17 cellular contexts compared by ENCODE assay signal in the genomic region with DNA sequence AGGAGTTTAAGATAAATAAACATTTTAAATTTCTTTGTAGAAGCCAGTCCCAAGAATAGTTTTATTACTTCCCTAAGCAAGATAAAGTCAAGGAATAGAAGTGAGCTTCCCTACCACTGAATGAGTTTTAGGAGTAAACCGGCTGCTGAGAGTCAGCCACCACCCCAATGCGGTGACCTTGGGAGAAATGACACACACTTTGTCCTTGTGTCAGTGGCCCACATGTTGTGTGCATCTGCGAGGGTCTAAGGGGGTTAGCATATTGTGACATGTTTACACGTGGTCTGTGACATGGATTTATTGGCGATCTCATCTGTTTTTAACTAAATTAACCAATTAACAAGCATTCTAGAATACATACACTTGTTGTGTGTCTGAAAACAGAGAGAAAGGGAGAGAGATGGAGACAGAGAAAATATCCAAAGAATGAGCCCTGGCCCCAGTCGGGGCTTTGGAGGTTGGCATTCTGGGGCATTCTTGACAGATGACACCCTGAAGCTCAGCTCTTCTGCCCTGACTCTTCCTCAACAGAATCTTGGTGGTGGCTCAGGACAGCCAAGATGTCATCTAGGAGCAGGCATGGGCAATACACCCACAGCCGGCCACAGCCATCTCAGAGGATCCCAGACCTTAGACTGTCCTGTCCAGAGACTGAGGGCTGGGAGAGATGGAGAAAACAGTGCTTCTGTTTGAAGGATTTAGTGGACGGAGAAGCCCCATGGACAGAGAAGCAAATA. TPM values are rescaled to one million over a fixed set of nuclear protein-coding genes. Genes with fewer than 3 reads are reported as not detected.
DNase-seq lines count a peak whose midpoint lies in the region; ATAC-seq, FAIRE-seq and TF ChIP-seq lines count a peak whose summit lies in the region.
"Had no signal": no experiment of that assay in that cellular context is flagged by ENCODE, and none has a peak within 500 bp of the region (broad histone marks: within the 10 kb centered on the region; RNA-seq: fewer than 3 reads in every experiment).

No MANE protein-coding gene starts in this region.

- TF ChIP-seq POLR2A in K562 (conservative IDR thresholded peaks at IDR 0.05): no peak

- H3K4me3 ChIP-seq in K562: no peak overlapping the region
- H3K4me3 ChIP-seq: HAP-1, MG63 had no signal

- DNase-seq in activated naive CD4-positive, alpha-beta T cell treated with anti-CD3 and anti-CD28 coated beads, Interleukin-2, amount 10 ng/mL, durations not matched to agents 7 days and 5 days: no peak
- DNase-seq in T-helper 2 cell treated with Interferon-gamma antibody and Interleukin-4, amounts not matched to agents 5 μg/mL and 100 μg/mL, for 36 hours (ENCODE audit: low spot score): peak; percentile 46
- DNase-seq in K562 (ENCODE audit: extremely low read depth in 1 of 4, low spot score in 3 of 4) (no peak), SHP77 (lab: John Stamatoyannopoulos, UW) (no peak), pons (ENCODE audit: low spot score) (no peak)
- DNase-seq: GF-D8, MG63, NCI-H2029 treated with DMSO at 0.1 percent for 48 hours, NCI-H526, PC-3 had no signal

- H3K9me3 ChIP-seq in K562 (replicated peaks; ENCODE audit: control insufficient read depth, insufficient read depth, low read depth, low read length): no peaks in the 10 kb centered on the region
- H3K9me3 ChIP-seq: HAP-1, MG63 had no signal

- H3K27me3 Mint-ChIP-seq in activated naive CD4-positive, alpha-beta T cell treated with anti-CD3 and anti-CD28 coated beads, Interleukin-2, amount 50 U/mL, for 24 hours: no peaks in the 10 kb centered on the region
- H3K27me3 Mint-ChIP-seq in activated naive CD4-positive, alpha-beta T cell treated with anti-CD3 and anti-CD28 coated beads, Interleukin-2, amount 10 ng/mL, durations not matched to agents 7 days and 5 days: no peaks in the 10 kb centered on the region
- H3K27me3 Mint-ChIP-seq in T-helper 2 cell treated with Interferon-gamma antibody and Interleukin-4, amounts not matched to agents 5 μg/mL and 100 μg/mL, for 36 hours (ENCODE audit: low read depth): no peaks in the 10 kb centered on the region
- H3K27me3 Mint-ChIP-seq in stimulated activated memory B cell treated with anti-CD40 and anti-IgM and Interleukin-4, amounts not matched to agents 10 μg/mL and 1 μg/mL and 100 μg/mL, for 72 hours: no peaks in the 10 kb centered on the region

- no peak overlapping the region for H3K4me2 ChIP-seq in K562 (ENCODE audit: insufficient read depth, low read length)

- intact Hi-C loops in K562 (cut with micrococcal nuclease): no loop called here

- TF ChIP-seq CTCF in K562 (IDR thresholded peaks at IDR 0.05 in 2 of 3, conservative IDR thresholded peaks at IDR 0.05 in 1 of 3; ENCODE audit: insufficient read depth in 2 of 3, low read depth in 1 of 3, low read length in 3 of 3): no peak

- in situ Hi-C loops in K562 (cut with MboI): loop anchor here (5.0 kb wide), 1 partner anchor 225 kb away; a partner anchor contains a TSS

- no peak for FAIRE-seq in K562 (lab: Jason Lieb, UNC)

- H3K79me2 ChIP-seq in K562 (ENCODE audit: control insufficient read depth, insufficient read depth, low read length): no peaks in the 10 kb centered on the region

- POLR2A ChIA-PET in K562 (lab: Yijun Ruan, JAX): interaction anchor here (0.7 to 1.3 kb wide), 3 partner anchors 11 to 112 kb away, joined by 3 to 6 read pairs (median 3); no protein-coding TSS in a partner anchor

- 34% methylated on average over 8 of the region's 8 CpGs for WGBS in K562 (ENCODE audit: insufficient coverage, low coverage, missing lambda C conversion rate)

- H3K4me1 ChIP-seq in K562 (replicated peaks in 1 of 2; ENCODE audit: control insufficient read depth in 2 of 2, insufficient read depth in 2 of 2, low read length in 2 of 2): peaks cover 2 to 12% of the 10 kb centered on the region in 2 experiments; a peak in 4 of 5 replicates
- H3K4me1 ChIP-seq: HAP-1 had no signal

- H3K9me3 Mint-ChIP-seq in activated naive CD4-positive, alpha-beta T cell treated with anti-CD3 and anti-CD28 coated beads, Interleukin-2, amount 50 U/mL, for 24 hours: no peaks in the 10 kb centered on the region
- H3K9me3 Mint-ChIP-seq in activated naive CD4-positive, alpha-beta T cell treated with anti-CD3 and anti-CD28 coated beads, Interleukin-2, amount 10 ng/mL, durations not matched to agents 7 days and 5 days: no peaks in the 10 kb centered on the region
- H3K9me3 Mint-ChIP-seq in T-helper 2 cell treated with Interferon-gamma antibody and Interleukin-4, amounts not matched to agents 5 μg/mL and 100 μg/mL, for 36 hours: no peaks in the 10 kb centered on the region
- no peaks in the 10 kb centered on the region for H3K9me3 Mint-ChIP-seq in stimulated activated memory B cell treated with anti-CD40 and anti-IgM and Interleukin-4, amounts not matched to agents 10 μg/mL and 1 μg/mL and 100 μg/mL, for 72 hours

- H3K4me3 Mint-ChIP-seq in activated naive CD4-positive, alpha-beta T cell treated with anti-CD3 and anti-CD28 coated beads, Interleukin-2, amount 50 U/mL, for 24 hours: no peak overlapping the region
- H3K4me3 Mint-ChIP-seq in activated naive CD4-positive, alpha-beta T cell treated with anti-CD3 and anti-CD28 coated beads, Interleukin-2, amount 10 ng/mL, durations not matched to agents 7 days and 5 days: no peak overlapping the region
- H3K4me3 Mint-ChIP-seq in T-helper 2 cell treated with Interferon-gamma antibody and Interleukin-4, amounts not matched to agents 5 μg/mL and 100 μg/mL, for 36 hours: peak overlapping the region; percentile 29
- H3K4me3 Mint-ChIP-seq in stimulated activated memory B cell treated with anti-CD40 and anti-IgM and Interleukin-4, amounts not matched to agents 10 μg/mL and 1 μg/mL and 100 μg/mL, for 72 hours: no peak overlapping the region

- no peak for TF ChIP-seq EP300 in K562 (IDR thresholded peaks at IDR 0.05; ENCODE audit: low read length)

- peaks cover 90% of the 10 kb centered on the region for H3K4me1 Mint-ChIP-seq in activated naive CD4-positive, alpha-beta T cell treated with anti-CD3 and anti-CD28 coated beads, Interleukin-2, amount 50 U/mL, for 24 hours
- peaks cover 81% of the 10 kb centered on the region for H3K4me1 Mint-ChIP-seq in activated naive CD4-positive, alpha-beta T cell treated with anti-CD3 and anti-CD28 coated beads, Interleukin-2, amount 10 ng/mL, durations not matched to agents 7 days and 5 days
- peaks cover 79% of the 10 kb centered on the region for H3K4me1 Mint-ChIP-seq in T-helper 2 cell treated with Interferon-gamma antibody and Interleukin-4, amounts not matched to agents 5 μg/mL and 100 μg/mL, for 36 hours (ENCODE audit: low read depth)
- H3K4me1 Mint-ChIP-seq in stimulated activated memory B cell treated with anti-CD40 and anti-IgM and Interleukin-4, amounts not matched to agents 10 μg/mL and 1 μg/mL and 100 μg/mL, for 72 hours: peaks cover 57% of the 10 kb centered on the region

- H4K20me1 ChIP-seq in K562 (replicated peaks; ENCODE audit: control insufficient read depth, insufficient read depth, low read length): no peaks in the 10 kb centered on the region

- no peak overlapping the region for H3K9ac ChIP-seq in K562 (ENCODE audit: insufficient read depth in 1 of 2, low read depth in 2 of 2, low read length in 2 of 2)

- H3K27me3 ChIP-seq in K562 (ENCODE audit: control insufficient read depth in 2 of 2, insufficient read depth in 2 of 2, low read length in 2 of 2): no peaks in the 10 kb centered on the region
- H3K27me3 ChIP-seq: MG63 had no signal

- BruUV-seq in K562 (replicated peaks; lab: Mats Ljungman, UMichigan): no TSS peak

- ATAC-seq in K562 (peak; percentile 27; the same call in 2 of the 3 replicates), GM19395 (IDR thresholded peaks at IDR 0.05; ENCODE audit: unreplicated experiment) (no peak)
- peak; percentile 34 for ATAC-seq in stimulated activated memory B cell treated with anti-CD40 and anti-IgM and Interleukin-4, amounts not matched to agents 10 μg/mL and 1 μg/mL and 100 μg/mL, for 72 hours
- ATAC-seq: PC-3 had no signal

- TF ChIP-seq RAD21 in K562 (CRISPR knock-in tag; conservative IDR thresholded peaks at IDR 0.05 in 1 of 2, IDR thresholded peaks at IDR 0.05 in 1 of 2): no peak

- CTCF ChIA-PET in activated naive CD4-positive, alpha-beta T cell treated with anti-CD3 and anti-CD28 coated beads, Interleukin-2, amount 10 ng/mL, durations not matched to agents 7 days and 5 days (lab: Charles Lee): interaction anchor here (0.7 to 4.8 kb wide), 5 partner anchors 95 to 239 kb away, joined by 3 to 29 read pairs (median 6); a partner anchor contains a TSS
- CTCF ChIA-PET in K562 (lab: Yijun Ruan, JAX; ENCODE audit: low intra/inter-chr PET ratio): no interaction called here

- H3K36me3 Mint-ChIP-seq in activated naive CD4-positive, alpha-beta T cell treated with anti-CD3 and anti-CD28 coated beads, Interleukin-2, amount 50 U/mL, for 24 hours: no peaks in the 10 kb centered on the region
- H3K36me3 Mint-ChIP-seq in activated naive CD4-positive, alpha-beta T cell treated with anti-CD3 and anti-CD28 coated beads, Interleukin-2, amount 10 ng/mL, durations not matched to agents 7 days and 5 days: peaks cover 6% of the 10 kb centered on the region
- peaks cover 2% of the 10 kb centered on the region for H3K36me3 Mint-ChIP-seq in T-helper 2 cell treated with Interferon-gamma antibody and Interleukin-4, amounts not matched to agents 5 μg/mL and 100 μg/mL, for 36 hours (ENCODE audit: low read depth)
- no peaks in the 10 kb centered on the region for H3K36me3 Mint-ChIP-seq in stimulated activated memory B cell treated with anti-CD40 and anti-IgM and Interleukin-4, amounts not matched to agents 10 μg/mL and 1 μg/mL and 100 μg/mL, for 72 hours

- H3K27ac ChIP-seq in K562 (ENCODE audit: extremely low read depth, low read depth, low read length): no peak overlapping the region

- H3K9me1 ChIP-seq in K562 (ENCODE audit: control insufficient read depth, insufficient read depth, low read length): no peaks in the 10 kb centered on the region

- H3K36me3 ChIP-seq in K562 (ENCODE audit: control insufficient read depth, insufficient read depth, low read length): no peaks in the 10 kb centered on the region
- H3K36me3 ChIP-seq: HAP-1, MG63 had no signal

- H2AFZ ChIP-seq in K562 (ENCODE audit: low read depth, low read length): peak overlapping the region; percentile 3; the same call in 1 of the 2 replicates

- peak overlapping the region; percentile 90 for H3K27ac Mint-ChIP-seq in activated naive CD4-positive, alpha-beta T cell treated with anti-CD3 and anti-CD28 coated beads, Interleukin-2, amount 50 U/mL, for 24 hours
- H3K27ac Mint-ChIP-seq in activated naive CD4-positive, alpha-beta T cell treated with anti-CD3 and anti-CD28 coated beads, Interleukin-2, amount 10 ng/mL, durations not matched to agents 7 days and 5 days: no peak overlapping the region
- H3K27ac Mint-ChIP-seq in T-helper 2 cell treated with Interferon-gamma antibody and Interleukin-4, amounts not matched to agents 5 μg/mL and 100 μg/mL, for 36 hours: peak overlapping the region; percentile 94
- peak overlapping the region; percentile 79 for H3K27ac Mint-ChIP-seq in stimulated activated memory B cell treated with anti-CD40 and anti-IgM and Interleukin-4, amounts not matched to agents 10 μg/mL and 1 μg/mL and 100 μg/mL, for 72 hours

RNA-seq across cellular contexts. Expression of a gene that starts 29.7 kb away (rescaled TPM):
- total RNA-seq in K562 (2011; cell fraction: chromatin; rRNA removed; ENCODE audit: low replicate concordance): 35.2 and 37.9 TPM in 2 replicates
- 17.8 and 21.7 TPM in 2 replicates for total RNA-seq in K562 (2011; cell fraction: nucleolus; rRNA removed)
- total RNA-seq in K562 (2011; cell fraction: nucleoplasm; rRNA removed): 26.9 and 32.4 TPM in 2 replicates
- total RNA-seq in K562 (2014; rRNA removed) (4.1 and 5.8 TPM in 2 replicates), K562 (2014; rRNA removed; fragmentation: Illumina TruSeq; extraction: Trizol) (4.0 and 6.3 TPM in 2 replicates), K562 (2015; rRNA removed; fragmentation: Illumina TruSeq; extraction: Trizol) (5.0 and 6.1 TPM in 2 replicates), K562 (2021) (6.6 and 7.4 TPM in 2 replicates)
- polyA plus RNA-seq in K562 (2011; rRNA removed) (4.0 and 10.0 TPM in 2 replicates), K562 (2014; fragmentation: Illumina TruSeq; extraction: Trizol) (6.4 and 7.5 TPM in 2 replicates), K562 (2014; fragmentation: Nextera tagmentation; extraction: Ambion mirVana) (1 to 10 TPM; 4.4 to 5.6 TPM), K562 (2014; rRNA removed) (6.2 and 11.5 TPM in 2 replicates)
- 2.2 and 9.8 TPM in 2 replicates for polyA plus RNA-seq in K562 (2011; cell fraction: cytosol; rRNA removed)
- 5.6 and 26.1 TPM in 2 replicates for polyA plus RNA-seq in K562 (2011; cell fraction: nucleus; rRNA removed)
- 6.6 and 19.9 TPM in 2 replicates for polyA plus RNA-seq in K562 (2012)
- polyA minus RNA-seq in K562 (2011; rRNA and poly(A)+ RNA removed): 3.2 and 7.7 TPM in 2 replicates
- polyA minus RNA-seq in K562 (2011; cell fraction: cytosol; rRNA and poly(A)+ RNA removed): 6.5 TPM in 1 of 2 replicates, not detected in the other
- polyA minus RNA-seq in K562 (2011; cell fraction: nucleus; rRNA and poly(A)+ RNA removed): 2.0 and 7.1 TPM in 2 replicates
- total RNA-seq: fibroblast of lung, omental fat pad had no signal
- polyA plus RNA-seq: fibroblast of lung had no signal

RNA-seq across cellular contexts. Expression of a gene that starts 39.6 kb away (rescaled TPM):
- not detected in 2 replicates for total RNA-seq in K562 (2011; cell fraction: chromatin; rRNA removed; ENCODE audit: low replicate concordance)
- total RNA-seq in K562 (2011; cell fraction: nucleolus; rRNA removed): 0.13 and 0.17 TPM in 2 replicates
- total RNA-seq in K562 (2011; cell fraction: nucleoplasm; rRNA removed): 0.31 TPM in 1 of 2 replicates, not detected in the other
- total RNA-seq in K562 (2014; rRNA removed) (not detected in 2 replicates), K562 (2014; rRNA removed; fragmentation: Illumina TruSeq; extraction: Trizol) (not detected in 2 replicates), K562 (2015; rRNA removed; fragmentation: Illumina TruSeq; extraction: Trizol) (not detected in 2 replicates), K562 (2021) (not detected in 2 replicates)
- polyA plus RNA-seq in K562 (2011; rRNA removed) (0.03 TPM in 1 of 2 replicates, not detected in the other), K562 (2014; fragmentation: Illumina TruSeq; extraction: Trizol) (not detected in 2 replicates), K562 (2014; fragmentation: Nextera tagmentation; extraction: Ambion mirVana) (under 1 TPM in 1 of 2 experiments, not detected in 1; 0.03 TPM), K562 (2014; rRNA removed) (not detected in 2 replicates)
- 0.01 and 0.03 TPM in 2 replicates for polyA plus RNA-seq in K562 (2011; cell fraction: cytosol; rRNA removed)
- 0.03 and 0.06 TPM in 2 replicates for polyA plus RNA-seq in K562 (2011; cell fraction: nucleus; rRNA removed)
- polyA plus RNA-seq in K562 (2012): 0.10 TPM in 1 of 2 replicates, not detected in the other
- polyA minus RNA-seq in K562 (2011; rRNA and poly(A)+ RNA removed): not detected in 2 replicates
- polyA minus RNA-seq in K562 (2011; cell fraction: cytosol; rRNA and poly(A)+ RNA removed): 0.36 TPM in 1 of 2 replicates, not detected in the other
- polyA minus RNA-seq in K562 (2011; cell fraction: nucleus; rRNA and poly(A)+ RNA removed): 0.11 and 0.13 TPM in 2 replicates
- total RNA-seq: fibroblast of lung, kidney epithelial cell, PC-3 had no signal
- polyA plus RNA-seq: fibroblast of lung had no signal
